ENCODE assay signal across 2 cellular contexts in the genomic region with DNA sequence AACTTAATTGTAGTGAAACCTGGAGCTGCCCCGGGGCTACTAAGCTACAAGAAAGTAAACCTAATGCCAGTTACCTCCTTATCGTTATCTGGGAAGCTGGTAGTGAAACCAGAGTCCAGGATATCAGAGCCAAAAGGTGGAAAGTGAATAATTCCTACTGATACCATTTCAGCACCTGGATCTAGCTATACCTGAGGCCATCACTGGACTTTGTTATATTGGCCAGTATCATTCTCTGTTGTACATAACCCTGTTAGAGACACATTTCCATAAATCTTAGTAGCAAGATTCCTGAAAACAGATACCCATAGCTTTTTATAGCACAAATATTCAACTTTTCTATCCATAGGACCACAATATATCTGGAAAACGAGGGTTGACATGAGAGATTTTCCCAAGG.
TF ChIP-seq lines count a peak whose summit lies in the region.

No MANE protein-coding gene starts in this region.

TF ChIP-seq in HepG2, 621 proteins besides CTCF, POLR2A, EP300 and RAD21:
- no peak for TF ChIP-seq ZNF570 (CRISPR knock-in tag; IDR thresholded peaks at IDR 0.05; ENCODE audit: borderline replicate concordance)
- no peak for TF ChIP-seq ZZZ3 (CRISPR knock-in tag; IDR thresholded peaks at IDR 0.05; ENCODE audit: borderline replicate concordance)
- no peak for TF ChIP-seq ZNF816 (CRISPR knock-in tag; IDR thresholded peaks at IDR 0.05; ENCODE audit: borderline replicate concordance)
- TF ChIP-seq ZNF329 (CRISPR knock-in tag; IDR thresholded peaks at IDR 0.05; ENCODE audit: low read depth), result peak; percentile 92

TF ChIP-seq in H1, 55 proteins besides CTCF, POLR2A, EP300 and RAD21:
- no peak for TF ChIP-seq TBP (IDR thresholded peaks at IDR 0.05; ENCODE audit: low read depth, low read length)
- no peak for TF ChIP-seq CHD2 (IDR thresholded peaks at IDR 0.05; ENCODE audit: low read length)
- no peak for TF ChIP-seq NRF1 (IDR thresholded peaks at IDR 0.05; ENCODE audit: low read depth, low read length)
- no peak for TF ChIP-seq CTBP2 (IDR thresholded peaks at IDR 0.05; ENCODE audit: borderline replicate concordance, insufficient read depth, insufficient read length, low read length)
- no peak for TF ChIP-seq SRF (IDR thresholded peaks at IDR 0.05; ENCODE audit: low read depth, low read length)
- TF ChIP-seq CHD1 (IDR thresholded peaks at IDR 0.05; ENCODE audit: low read depth, low read length), result no peak
